Comparison of ENCODE assay signal across 23 cellular contexts in the genomic region with DNA sequence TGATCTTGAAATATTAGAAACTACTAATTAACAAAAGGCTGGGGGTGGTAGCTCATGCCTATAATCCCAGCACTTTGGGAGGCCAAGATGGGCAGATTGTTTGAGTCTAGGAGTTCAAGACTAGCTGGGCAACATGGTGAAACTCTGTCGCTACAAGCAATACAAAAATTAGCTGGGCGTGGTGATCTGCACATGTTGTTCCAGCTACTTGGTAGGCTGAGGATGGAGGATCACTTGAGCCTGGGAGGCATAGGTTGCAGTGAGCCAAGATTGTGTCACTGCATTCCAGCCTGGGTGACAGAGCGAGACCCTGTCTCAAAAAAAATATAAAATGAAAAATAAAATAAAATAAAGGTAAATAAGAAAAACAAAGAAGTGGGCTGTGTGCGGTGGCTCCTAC.
"Had no signal": no experiment of that assay in that cellular context is flagged by ENCODE, and none has a peak within 500 bp of the region (broad histone marks: within the 10 kb centered on the region; RNA-seq: fewer than 3 reads in every experiment).

No MANE protein-coding gene starts in this region.

- H3K9me3 Mint-ChIP-seq: endodermal cell; nephron progenitor cell; stimulated activated naive B cell treated with anti-CD40 and anti-IgM and Interleukin-4, amounts not matched to agents 10 μg/mL and 1 μg/mL and 100 μg/mL, for 72 hours; stimulated activated naive CD8-positive, alpha-beta T cell treated with anti-CD3 and anti-CD28 coated beads, Interleukin-15, amount 100 ng/mL, for 72 hours had no signal

- H3K9me3 ChIP-seq: psoas muscle, spleen, testis, transverse colon had no signal

- H3K27ac Mint-ChIP-seq: endodermal cell; nephron progenitor cell; stimulated activated naive B cell treated with anti-CD40 and anti-IgM and Interleukin-4, amounts not matched to agents 10 μg/mL and 1 μg/mL and 100 μg/mL, for 72 hours had no signal

- ATAC-seq: left colon; left ventricle myocardium superior; psoas muscle; sciatic nerve; stimulated activated naive B cell treated with anti-CD40 and anti-IgM and Interleukin-4, amounts not matched to agents 10 μg/mL and 1 μg/mL and 100 μg/mL, for 72 hours; stimulated activated naive CD8-positive, alpha-beta T cell treated with anti-CD3 and anti-CD28 coated beads, Interleukin-15, amount 100 ng/mL, for 72 hours had no signal

- H3K4me3 Mint-ChIP-seq: endodermal cell; nephron progenitor cell; stimulated activated naive B cell treated with anti-CD40 and anti-IgM and Interleukin-4, amounts not matched to agents 10 μg/mL and 1 μg/mL and 100 μg/mL, for 72 hours; stimulated activated naive CD8-positive, alpha-beta T cell treated with anti-CD3 and anti-CD28 coated beads, Interleukin-15, amount 100 ng/mL, for 72 hours had no signal

- H3K4me3 ChIP-seq: hepatocyte, lung, psoas muscle, testis, transverse colon had no signal

- H3K27ac ChIP-seq: hepatocyte, psoas muscle, testis, transverse colon had no signal

- H3K4me1 ChIP-seq: testis, transverse colon had no signal

- H3K27me3 Mint-ChIP-seq: stimulated activated naive CD8-positive, alpha-beta T cell treated with anti-CD3 and anti-CD28 coated beads, Interleukin-15, amount 100 ng/mL, for 72 hours had no signal

- H3K27me3 ChIP-seq: hepatocyte, spleen, testis, transverse colon had no signal

- H3K36me3 ChIP-seq: transverse colon had no signal

- DNase-seq: dermis blood vessel endothelial cell; endodermal cell; erythroblast; foreskin melanocyte; head of caudate nucleus; left colon; left ventricle myocardium superior; mesenchymal stem cell; midbrain; nephron progenitor cell; psoas muscle; retina; spleen; stimulated activated CD4-positive, alpha-beta T cell treated with anti-CD3 and anti-CD28 coated beads, Interleukin-15, amount 100 ng/mL, for 24 hours; stimulated activated CD4-positive, alpha-beta T cell treated with anti-CD3 and anti-CD28 coated beads, Interleukin-1b, Interleukin-23, amount 100 ng/mL, for 48 hours; stimulated activated CD4-positive, alpha-beta T cell treated with anti-CD3 and anti-CD28 coated beads, Interleukin-4, amount 100 ng/mL, for 4 hours; stimulated activated naive B cell treated with anti-CD40 and anti-IgM and Interleukin-4, amounts not matched to agents 10 μg/mL and 1 μg/mL and 100 μg/mL, for 72 hours; stimulated activated naive CD8-positive, alpha-beta T cell treated with anti-CD3 and anti-CD28 coated beads, Interleukin-15, amount 100 ng/mL, for 72 hours; testis; transverse colon had no signal
